ENCODE assay signal across 9 cellular contexts in genomic region chr3:13879102-13879945, GRCh38.
DNase-seq lines count a peak whose midpoint lies in the region; ATAC-seq lines count a peak whose summit lies in the region.
"Had no signal": no experiment of that assay in that cellular context is flagged by ENCODE, and none has a peak within 500 bp of the region (broad histone marks: within the 10 kb centered on the region; RNA-seq: fewer than 3 reads in every experiment).

No MANE protein-coding gene starts in this region.

- CTCF ChIA-PET in activated naive CD4-positive, alpha-beta T cell treated with anti-CD3 and anti-CD28 coated beads, Interleukin-2, amount 10 ng/mL, durations not matched to agents 7 days and 5 days (lab: Charles Lee), result interaction anchor here (1.3 to 14.2 kb wide), 3 partner anchors 9 to 223 kb away, joined by 5 to 470 read pairs (median 7); no protein-coding TSS in a partner anchor

- no peaks in the 10 kb centered on the region for H3K36me3 Mint-ChIP-seq in activated naive CD4-positive, alpha-beta T cell treated with anti-CD3 and anti-CD28 coated beads, Interleukin-2, amount 10 ng/mL, durations not matched to agents 7 days and 5 days
- no peaks in the 10 kb centered on the region for H3K36me3 Mint-ChIP-seq in stimulated activated memory B cell treated with anti-CD40 and anti-IgM and Interleukin-4, amounts not matched to agents 10 μg/mL and 1 μg/mL and 100 μg/mL, for 72 hours

- H3K4me1 Mint-ChIP-seq in activated naive CD4-positive, alpha-beta T cell treated with anti-CD3 and anti-CD28 coated beads, Interleukin-2, amount 10 ng/mL, durations not matched to agents 7 days and 5 days, result peaks cover 14% of the 10 kb centered on the region
- H3K4me1 Mint-ChIP-seq in stimulated activated memory B cell treated with anti-CD40 and anti-IgM and Interleukin-4, amounts not matched to agents 10 μg/mL and 1 μg/mL and 100 μg/mL, for 72 hours, result peaks cover 5% of the 10 kb centered on the region

- no peaks in the 10 kb centered on the region for H3K9me3 Mint-ChIP-seq in activated naive CD4-positive, alpha-beta T cell treated with anti-CD3 and anti-CD28 coated beads, Interleukin-2, amount 10 ng/mL, durations not matched to agents 7 days and 5 days
- H3K9me3 Mint-ChIP-seq in stimulated activated memory B cell treated with anti-CD40 and anti-IgM and Interleukin-4, amounts not matched to agents 10 μg/mL and 1 μg/mL and 100 μg/mL, for 72 hours, result peaks cover 3% of the 10 kb centered on the region

- peak; percentile 55 for DNase-seq in HuH-7.5 (ENCODE audit: low spot score)
- peak; percentile 54 for DNase-seq in activated naive CD4-positive, alpha-beta T cell treated with anti-CD3 and anti-CD28 coated beads, Interleukin-2, amount 10 ng/mL, durations not matched to agents 7 days and 5 days
- peak; percentile 51 for DNase-seq in iPS-NIHi7 (ENCODE audit: extremely low spot score)
- DNase-seq in LoVo (ENCODE audit: low spot score), result no peak
- DNase-seq in NCI-H526 treated with DMSO at 0.1 percent for 48 hours (lab: John Stamatoyannopoulos, UW), result no peak
- no peak for DNase-seq in activated CD4-positive, CD25-positive, alpha-beta regulatory T cell (lab: John Stamatoyannopoulos, UW)
- DNase-seq in midbrain (lab: John Stamatoyannopoulos, UW), result no peak
- DNase-seq: NCI-H510A treated with DMSO at 0.1 percent for 48 hours had no signal

- H3K27ac Mint-ChIP-seq in activated naive CD4-positive, alpha-beta T cell treated with anti-CD3 and anti-CD28 coated beads, Interleukin-2, amount 10 ng/mL, durations not matched to agents 7 days and 5 days, result no peak overlapping the region
- H3K27ac Mint-ChIP-seq in stimulated activated memory B cell treated with anti-CD40 and anti-IgM and Interleukin-4, amounts not matched to agents 10 μg/mL and 1 μg/mL and 100 μg/mL, for 72 hours, result no peak overlapping the region

- peaks cover 90% of the 10 kb centered on the region for H3K27me3 Mint-ChIP-seq in activated naive CD4-positive, alpha-beta T cell treated with anti-CD3 and anti-CD28 coated beads, Interleukin-2, amount 10 ng/mL, durations not matched to agents 7 days and 5 days
- H3K27me3 Mint-ChIP-seq in stimulated activated memory B cell treated with anti-CD40 and anti-IgM and Interleukin-4, amounts not matched to agents 10 μg/mL and 1 μg/mL and 100 μg/mL, for 72 hours, result peaks cover 80% of the 10 kb centered on the region

- H3K4me3 Mint-ChIP-seq in activated naive CD4-positive, alpha-beta T cell treated with anti-CD3 and anti-CD28 coated beads, Interleukin-2, amount 10 ng/mL, durations not matched to agents 7 days and 5 days, result peak overlapping the region; percentile 42
- peak overlapping the region; percentile 13 for H3K4me3 Mint-ChIP-seq in stimulated activated memory B cell treated with anti-CD40 and anti-IgM and Interleukin-4, amounts not matched to agents 10 μg/mL and 1 μg/mL and 100 μg/mL, for 72 hours

- no peak for ATAC-seq in stimulated activated memory B cell treated with anti-CD40 and anti-IgM and Interleukin-4, amounts not matched to agents 10 μg/mL and 1 μg/mL and 100 μg/mL, for 72 hours

Comparison
In these comparisons a context has a peak if more than half of its experiments do, and no peak if none do; other contexts are left out.
1. DNase-seq: peak in HuH-7.5 (single experiment), activated naive CD4-positive, alpha-beta T cell treated with anti-CD3 and anti-CD28 coated beads, Interleukin-2, amount 10 ng/mL, durations not matched to agents 7 days and 5 days (single experiment) and iPS-NIHi7 (single experiment); none in LoVo (single experiment), NCI-H526 treated with DMSO at 0.1 percent for 48 hours (single experiment), activated CD4-positive, CD25-positive, alpha-beta regulatory T cell (0 of 4) and midbrain (single experiment).